27 cellular contexts compared by ENCODE assay signal in the genomic region with DNA sequence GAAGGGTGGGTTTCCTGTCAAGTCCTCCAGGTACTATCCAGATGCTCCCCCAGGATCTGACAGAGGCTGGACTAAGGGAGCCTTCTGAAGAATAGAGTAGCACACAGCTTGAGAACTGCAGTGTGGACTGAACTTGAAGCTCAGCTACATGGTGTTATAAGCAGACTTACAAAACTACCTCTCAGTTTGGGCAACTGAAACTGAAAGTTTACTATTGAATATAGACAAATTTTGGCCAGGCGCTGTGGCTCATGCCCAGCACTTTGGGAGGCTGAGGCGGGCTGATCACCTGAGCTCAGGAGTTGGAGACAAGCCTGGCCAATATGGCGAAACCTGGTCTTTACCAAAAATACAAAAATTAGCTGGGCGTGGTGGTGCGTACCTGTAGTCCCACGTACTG.
"Had no signal": no experiment of that assay in that cellular context is flagged by ENCODE, and none has a peak within 500 bp of the region (broad histone marks: within the 10 kb centered on the region; RNA-seq: fewer than 3 reads in every experiment).

No MANE protein-coding gene starts in this region.

- H3K27me3 ChIP-seq: adrenal gland, body of pancreas, esophagus squamous epithelium, gastroesophageal sphincter, heart right ventricle had no signal

- H3K4me1 ChIP-seq: adrenal gland, body of pancreas, esophagus squamous epithelium, gastroesophageal sphincter had no signal

- H3K27ac ChIP-seq: adrenal gland, body of pancreas, epithelial cell of prostate, esophagus squamous epithelium, gastroesophageal sphincter, heart right ventricle had no signal

- H3K4me3 ChIP-seq: adrenal gland, body of pancreas, esophagus squamous epithelium, gastroesophageal sphincter, heart right ventricle had no signal

- H3K36me3 ChIP-seq: adrenal gland, esophagus squamous epithelium, gastroesophageal sphincter, heart right ventricle had no signal

- ATAC-seq: activated CD4-positive, alpha-beta T cell treated with anti-CD3 and anti-CD28 coated beads for 36 hours; activated CD8-positive, alpha-beta memory T cell treated with anti-CD3 and anti-CD28 coated beads, Interleukin-2, amount 10 ng/mL, durations not matched to agents 7 days and 5 days; activated CD8-positive, alpha-beta T cell treated with anti-CD3 and anti-CD28 coated beads, Interleukin-2, amount 10 ng/mL, durations not matched to agents 7 days and 5 days; activated naive CD8-positive, alpha-beta T cell treated with anti-CD3 and anti-CD28 coated beads, Interleukin-2, amount 50 U/mL, for 24 hours; body of pancreas; gastroesophageal sphincter; heart right ventricle had no signal

- DNase-seq: activated CD4-positive, alpha-beta memory T cell treated with anti-CD3 and anti-CD28 coated beads for 36 hours; activated CD4-positive, alpha-beta T cell treated with anti-CD3 and anti-CD28 coated beads for 36 hours; activated CD4-positive, alpha-beta T cell treated with anti-CD3 and anti-CD28 coated beads, Interleukin-2, amount 10 ng/mL, durations not matched to agents 24 days and 14 days; activated CD4-positive, CD25-positive, alpha-beta regulatory T cell; activated CD4-positive, CD25-positive, alpha-beta regulatory T cell treated with anti-CD3 and anti-CD28 coated beads, Interleukin-2, amount 50 U/mL, for 72 hours; activated CD8-positive, alpha-beta memory T cell treated with anti-CD3 and anti-CD28 coated beads, Interleukin-2, amount 10 ng/mL, durations not matched to agents 7 days and 5 days; activated CD8-positive, alpha-beta memory T cell treated with anti-CD3 and anti-CD28 coated beads, Interleukin-2, amount 50 U/mL, for 4 hours; activated CD8-positive, alpha-beta T cell treated with anti-CD3 and anti-CD28 coated beads, Interleukin-2, amount 10 ng/mL, durations not matched to agents 7 days and 5 days; activated effector memory CD4-positive, alpha-beta T cell treated with anti-CD3 and anti-CD28 coated beads, Interleukin-2, amount 50 U/mL, for 16 hours; activated naive CD4-positive, alpha-beta T cell treated with anti-CD3 and anti-CD28 coated beads for 36 hours; activated naive CD8-positive, alpha-beta T cell treated with anti-CD3 and anti-CD28 coated beads for 36 hours; activated naive CD8-positive, alpha-beta T cell treated with anti-CD3 and anti-CD28 coated beads, Interleukin-2, amount 50 U/mL, for 24 hours; activated T-cell treated with anti-CD3 and anti-CD28 coated beads, Interleukin-2, amount 50 U/mL, for 1 hour; activated T-cell treated with anti-CD3 and anti-CD28 coated beads, Interleukin-2, amount 50 U/mL, for 48 hours; adrenal gland; amygdala; aorta; body of pancreas; cortex of kidney; dermis blood vessel endothelial cell; effector CD8-positive, alpha-beta T cell; esophagus squamous epithelium; foreskin melanocyte; heart right ventricle; T-helper 2 cell had no signal

- H3K9me3 ChIP-seq: adrenal gland, body of pancreas, esophagus squamous epithelium, gastroesophageal sphincter, heart right ventricle had no signal
